Comparison of ENCODE assay signal across 23 cellular contexts in the genomic region with DNA sequence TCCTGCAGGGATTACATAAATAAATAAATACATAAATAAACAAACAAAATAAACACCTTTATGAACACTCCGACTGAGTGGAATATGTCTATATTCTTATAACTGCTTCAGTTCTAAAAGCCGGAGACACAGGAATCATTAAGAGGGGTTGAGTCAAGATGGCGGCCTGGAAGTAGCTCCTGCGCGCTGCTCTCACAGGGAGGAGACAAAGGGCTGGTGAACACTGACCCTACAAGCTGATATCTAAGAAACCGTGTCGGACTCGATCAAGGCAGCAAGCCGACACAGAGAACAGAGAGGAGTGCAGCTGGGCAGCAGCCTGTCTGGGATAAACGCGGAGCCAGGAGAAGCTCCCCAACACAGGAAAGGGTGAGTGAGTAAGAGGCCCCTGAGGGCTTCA.
"Had no signal": no experiment of that assay in that cellular context is flagged by ENCODE, and none has a peak within 500 bp of the region (broad histone marks: within the 10 kb centered on the region; RNA-seq: fewer than 3 reads in every experiment).

No MANE protein-coding gene starts in this region.

- H3K27ac ChIP-seq: colonic mucosa, esophagus muscularis mucosa, foreskin keratinocyte, gastroesophageal sphincter, heart left ventricle, hepatocyte, parathyroid adenoma, right lobe of liver, suprapubic skin, thyroid gland had no signal

- FAIRE-seq: endothelial cell of umbilical vein, kidney, small intestine had no signal

- H3K36me3 ChIP-seq: colonic mucosa, esophagus muscularis mucosa, gastroesophageal sphincter, heart left ventricle, right lobe of liver, suprapubic skin, thyroid gland had no signal

- H3K9me3 ChIP-seq: colonic mucosa, esophagus muscularis mucosa, gastroesophageal sphincter, right lobe of liver, thyroid gland had no signal

- H3K4me3 ChIP-seq: colonic mucosa, esophagus muscularis mucosa, gastroesophageal sphincter, heart left ventricle, hepatocyte, lung, right lobe of liver, suprapubic skin, thyroid gland had no signal

- DNase-seq: colonic mucosa; effector memory CD4-positive, alpha-beta T cell; foreskin keratinocyte; heart left ventricle; natural killer cell; right lobe of liver; small intestine; stimulated activated CD4-positive, alpha-beta T cell treated with anti-CD3 and anti-CD28 coated beads, Interleukin-15, amount 100 ng/mL, for 24 hours; stimulated activated CD4-positive, alpha-beta T cell treated with anti-CD3 and anti-CD28 coated beads, Interleukin-4, amount 100 ng/mL, for 1 hour; stimulated activated CD8-positive, alpha-beta memory T cell treated with anti-CD3 and anti-CD28 coated beads, Interleukin-4, amount 100 ng/mL, for 48 hours; stimulated activated naive CD4-positive, alpha-beta T cell; stimulated activated naive CD8-positive, alpha-beta T cell treated with anti-CD3 and anti-CD28 coated beads, Interleukin-15, amount 100 ng/mL, for 72 hours; thyroid gland; trophoblast cell had no signal

- H3K27me3 ChIP-seq: colonic mucosa, esophagus muscularis mucosa, foreskin keratinocyte, gastroesophageal sphincter, heart left ventricle, hepatocyte, right lobe of liver, suprapubic skin, thyroid gland had no signal

- ATAC-seq: foreskin keratinocyte; gastroesophageal sphincter; heart left ventricle; left lobe of liver; natural killer cell; right lobe of liver; stimulated activated naive CD8-positive, alpha-beta T cell treated with anti-CD3 and anti-CD28 coated beads, Interleukin-15, amount 100 ng/mL, for 72 hours had no signal

- H3K4me1 ChIP-seq: colonic mucosa, esophagus muscularis mucosa, foreskin keratinocyte, gastroesophageal sphincter, heart left ventricle, parathyroid adenoma, right lobe of liver, suprapubic skin, thyroid gland had no signal
